ENCODE assay signal across 11 cellular contexts in genomic region chr6:134169881-134170486, GRCh38.
DNase-seq lines count a peak whose midpoint lies in the region; ATAC-seq, FAIRE-seq and TF ChIP-seq lines count a peak whose summit lies in the region.
"Had no signal": no experiment of that assay in that cellular context is flagged by ENCODE, and none has a peak within 500 bp of the region (broad histone marks: within the 10 kb centered on the region; RNA-seq: fewer than 3 reads in every experiment).

No MANE protein-coding gene starts in this region.

- peaks cover 6 to 40% of the 10 kb centered on the region in 2 experiments; a peak in 3 of 4 replicates for H3K79me1 ChIP-seq in IMR-90 (ENCODE audit: low read depth in 1 of 2, low read length in 2 of 2)

- TF ChIP-seq POLR2A in IMR-90 (IDR thresholded peaks at IDR 0.05; ENCODE audit: low read depth, low read length) = peak; percentile 8; the same call in 1 of the 2 replicates

- intact Hi-C loops in IMR-90 (cut with micrococcal nuclease) = no loop called here

- H2AK9ac ChIP-seq in IMR-90 (replicated peaks; ENCODE audit: low read depth, low read length, poor library complexity) = no peak overlapping the region

- CTCF ChIA-PET in IMR-90 (lab: Yijun Ruan, JAX) = no interaction called here

- peaks cover 10% of the 10 kb centered on the region for H3K9me1 ChIP-seq in IMR-90 (ENCODE audit: insufficient read depth, low read length)

- H3K14ac ChIP-seq in IMR-90 (replicated peaks; ENCODE audit: low read depth, low read length) = peak overlapping the region; percentile 57; the same call in 1 of the 2 replicates

- no peak overlapping the region for H3K56ac ChIP-seq in IMR-90 (ENCODE audit: extremely low read depth, insufficient read depth, low read length)

- H2BK15ac ChIP-seq in IMR-90 (ENCODE audit: low read depth, low read length) = no peak overlapping the region

- H2AFZ ChIP-seq in IMR-90 (replicated peaks; ENCODE audit: low read length, poor library complexity) (no peak overlapping the region), Karpas-422 (ENCODE audit: low read length) (no peak overlapping the region)

- no peaks in the 10 kb centered on the region for H3K79me2 ChIP-seq in Karpas-422 (ENCODE audit: low read length)

- BruUV-seq in IMR-90 (replicated peaks; lab: Mats Ljungman, UMichigan) = no TSS peak

- no peak overlapping the region for H2BK120ac ChIP-seq in IMR-90 (ENCODE audit: low read depth, low read length)

- no peak overlapping the region for H4K5ac ChIP-seq in IMR-90 (ENCODE audit: low read depth, low read length)

- no peak for TF ChIP-seq RAD21 in IMR-90 (IDR thresholded peaks at IDR 0.05; ENCODE audit: low read length)

- H2AK5ac ChIP-seq in IMR-90 (ENCODE audit: low read depth, low read length) = no peak overlapping the region

- H4K91ac ChIP-seq in IMR-90 (ENCODE audit: insufficient read depth, low read depth, low read length) = no peak overlapping the region

- H3K4me1 ChIP-seq in IMR-90 (ENCODE audit: control insufficient read depth, insufficient read depth, low read length) (peaks cover 2% of the 10 kb centered on the region), small intestine (ENCODE audit: control insufficient read depth in 2 of 2, insufficient read depth in 1 of 2, low read depth in 1 of 2, low read length in 1 of 2) (no peaks in the 10 kb centered on the region), Karpas-422 (ENCODE audit: low read length) (peaks cover 8% of the 10 kb centered on the region)

- no peak overlapping the region for H2BK20ac ChIP-seq in IMR-90 (ENCODE audit: low read depth, low read length)

- no peaks in the 10 kb centered on the region for H3K9me3 ChIP-seq in IMR-90 (ENCODE audit: control insufficient read depth, insufficient read depth, low read length)
- H3K9me3 ChIP-seq in small intestine (ENCODE audit: control insufficient read depth, low read depth) = no peaks in the 10 kb centered on the region
- H3K9me3 ChIP-seq in Karpas-422 (ENCODE audit: low read length) = no peaks in the 10 kb centered on the region

- H3K4me2 ChIP-seq in IMR-90 (ENCODE audit: low read depth, low read length) (peak overlapping the region; percentile 99), Karpas-422 (ENCODE audit: low read depth, low read length, poor library complexity, severe bottlenecking) (no peak overlapping the region)

- in situ Hi-C loops in IMR-90 (cut with MboI; ENCODE audit: low sequenced_read_pairs) = loop anchor here (5.0 to 10.0 kb wide), 3 partner anchors 245 to 652 kb away; no protein-coding TSS in a partner anchor

- DNase-seq in IMR-90 (peak; percentile 32), amniotic epithelial cell (ENCODE audit: low read depth) (peak; percentile 51), iris pigment epithelial cell (ENCODE audit: low read depth) (peak; percentile 52), small intestine (peak; percentile 18), NCI-H2081 (lab: John Stamatoyannopoulos, UW) (no peak), SK-N-DZ (ENCODE audit: low spot score) (no peak), H7 (no peak), Karpas-422 (no peak)
- DNase-seq: effector CD4-positive, alpha-beta T cell; GOT3; NCI-H446 had no signal

- peak overlapping the region; percentile 39; the same call in 1 of the 2 replicates for H3K9ac ChIP-seq in IMR-90 (ENCODE audit: low read depth, low read length)
- no peak overlapping the region for H3K9ac ChIP-seq in Karpas-422 (ENCODE audit: low read length)

- H3K9me2 ChIP-seq in Karpas-422 (replicated peaks; ENCODE audit: insufficient read depth, low read length) = no peaks in the 10 kb centered on the region

- no peak overlapping the region for H2BK5ac ChIP-seq in IMR-90 (ENCODE audit: low read depth, low read length, poor library complexity, severe bottlenecking)

- FAIRE-seq in small intestine (lab: Jason Lieb, UNC) = no peak

- H4K8ac ChIP-seq in IMR-90 (ENCODE audit: low read depth in 2 of 2, low read length in 2 of 2) = no peak overlapping the region

- H3K36me3 ChIP-seq in IMR-90 (ENCODE audit: control insufficient read depth, insufficient read depth, low read length) (peaks cover 57% of the 10 kb centered on the region), small intestine (ENCODE audit: control insufficient read depth in 2 of 2, insufficient read depth in 2 of 2, low read length in 2 of 2) (peaks cover 14 to 22% of the 10 kb centered on the region in 2 donors), H7 (replicated peaks; ENCODE audit: control insufficient read depth, insufficient read depth, low read length) (peaks cover 25% of the 10 kb centered on the region), Karpas-422 (ENCODE audit: insufficient read depth, low read length) (no peaks in the 10 kb centered on the region)

- H3K4me3 ChIP-seq in IMR-90 (ENCODE audit: insufficient read depth, low read depth, low read length) (peak overlapping the region; percentile 35), small intestine (ENCODE audit: low read depth in 1 of 2, low read length in 2 of 2) (peak overlapping the region; percentile 16 to 25), H7 (ENCODE audit: insufficient read depth, low read depth, low read length) (no peak overlapping the region), Karpas-422 (ENCODE audit: low read length) (no peak overlapping the region)

- POLR2A ChIA-PET in IMR-90 (lab: Charles Lee; ENCODE audit: unreplicated experiment) = interaction anchor here (0.5 kb wide), 1 partner anchor 654 kb away, joined by 3 read pairs; no protein-coding TSS in a partner anchor

- H3K27ac ChIP-seq in IMR-90 (ENCODE audit: insufficient read depth, low read length) = no peak overlapping the region
- peak overlapping the region in 1 of 2 donors; percentile 46 for H3K27ac ChIP-seq in small intestine (ENCODE audit: low read depth in 1 of 2, low read length in 1 of 2)
- H3K27ac ChIP-seq in Karpas-422 (ENCODE audit: low read length) = no peak overlapping the region

- H3K18ac ChIP-seq in IMR-90 (ENCODE audit: low read depth, low read length) = no peak overlapping the region

- 0 out of 2 replicates have a peak overlapping the region, but pooled peaks have one; percentile 6 for H3K23ac ChIP-seq in IMR-90 (ENCODE audit: low read depth, low read length)

- H4K20me1 ChIP-seq in IMR-90 (ENCODE audit: insufficient read depth, low read length) = peaks cover 63% of the 10 kb centered on the region
- H4K20me1 ChIP-seq in Karpas-422 (ENCODE audit: insufficient read depth, low read depth, low read length) = no peaks in the 10 kb centered on the region

- TF ChIP-seq CTCF in IMR-90 (conservative IDR thresholded peaks at IDR 0.05; ENCODE audit: low read depth, low read length) = no peak

- dilution Hi-C loops in IMR-90 (cut with HindIII; ENCODE audit: low sequenced_read_pairs, unreplicated experiment) = loop anchor here (10.0 kb wide), 1 partner anchor 655 kb away; no protein-coding TSS in a partner anchor

- no peak for ATAC-seq in IMR-90 (ENCODE audit: low read depth)

- WGBS in IMR-90 (ENCODE audit: extremely low coverage in 2 of 2, insufficient read length in 1 of 2), 2 experiments = 93% methylated on average over 9 of the region's 23 CpGs; no CpG with 5 or more reads in 1 of the 2 experiments
- 81 to 89% (median 83%) methylated on average over 23 of the region's 23 CpGs for WGBS in small intestine, 3 donors

- H3K27me3 ChIP-seq in IMR-90 (ENCODE audit: control insufficient read depth, insufficient read depth, low read length) (no peaks in the 10 kb centered on the region), small intestine (ENCODE audit: control insufficient read depth in 2 of 2, insufficient read depth in 2 of 2, low read length in 2 of 2) (no peaks in the 10 kb centered on the region), H7 (ENCODE audit: control insufficient read depth, insufficient read depth, low read length) (no peaks in the 10 kb centered on the region), Karpas-422 (ENCODE audit: low read length) (no peaks in the 10 kb centered on the region)

- no peak overlapping the region for H3K4ac ChIP-seq in IMR-90 (ENCODE audit: low read depth, low read length)

TF ChIP-seq in IMR-90, 13 proteins besides CTCF, POLR2A, EP300 and RAD21:
- TF ChIP-seq FOS (IDR thresholded peaks at IDR 0.05; ENCODE audit: low read depth, low read length) (no peak), MAFK (IDR thresholded peaks at IDR 0.05; ENCODE audit: low read depth, low read length) (no peak), MAZ (IDR thresholded peaks at IDR 0.05; ENCODE audit: borderline replicate concordance, low read depth, low read length) (no peak), SMC3 (IDR thresholded peaks at IDR 0.05; ENCODE audit: low read depth, low read length) (no peak), USF2 (IDR thresholded peaks at IDR 0.05; ENCODE audit: low read depth, low read length) (no peak), CHD1 (IDR thresholded peaks at IDR 0.05; ENCODE audit: low read depth, low read length) (no peak), CEBPB (IDR thresholded peaks at IDR 0.05; ENCODE audit: low read depth, low read length) (no peak), MXI1 (IDR thresholded peaks at IDR 0.05; ENCODE audit: borderline replicate concordance, low read depth, low read length) (no peak), RCOR1 (IDR thresholded peaks at IDR 0.05; ENCODE audit: insufficient replicate concordance, low read length) (no peak), RFX5 (IDR thresholded peaks at IDR 0.05; ENCODE audit: low read depth, low read length) (no peak), ELK1 (IDR thresholded peaks at IDR 0.05; ENCODE audit: borderline replicate concordance, low read depth, low read length) (no peak), BHLHE40 (IDR thresholded peaks at IDR 0.05; ENCODE audit: low read depth, low read length) (no peak)
TF ChIP-seq in IMR-90: peak in this region for 0.

Comparison
In these comparisons a context has a peak if more than half of its experiments do, and no peak if none do; other contexts are left out.
1. DNase-seq: peak in IMR-90 (single experiment), amniotic epithelial cell (single experiment), iris pigment epithelial cell (single experiment) and small intestine (single experiment); none in NCI-H2081 (0 of 2), SK-N-DZ (single experiment), H7 (single experiment) and Karpas-422 (single experiment).
2. H3K4me3 ChIP-seq: peak in IMR-90 (single experiment) and small intestine (2 of 2); none in H7 (single experiment) and Karpas-422 (single experiment).